ENCODE assay signal across 3 cellular contexts in genomic region chr7:92484226-92484625, GRCh38. TPM values are rescaled to one million over a fixed set of nuclear protein-coding genes. Genes with fewer than 3 reads are reported as not detected.
"Had no signal": no experiment of that assay in that cellular context is flagged by ENCODE, and none has a peak within 500 bp of the region (broad histone marks: within the 10 kb centered on the region; RNA-seq: fewer than 3 reads in every experiment).

No MANE protein-coding gene starts in this region.

RNA-seq across cellular contexts. Expression of gene ERVW-1, which starts 6.5 kb away (rescaled TPM):
- total RNA-seq: LHCN-M2, MCF 10A, NCI-H460 had no signal
